ENCODE assay signal across 23 cellular contexts in genomic region chr12:42564540-42564939, GRCh38. TPM values are rescaled to one million over a fixed set of nuclear protein-coding genes. Genes with fewer than 3 reads are reported as not detected.
DNase-seq lines count a peak whose midpoint lies in the region; ATAC-seq and TF ChIP-seq lines count a peak whose summit lies in the region.
"Had no signal": no experiment of that assay in that cellular context is flagged by ENCODE, and none has a peak within 500 bp of the region (broad histone marks: within the 10 kb centered on the region; RNA-seq: fewer than 3 reads in every experiment).

No MANE protein-coding gene starts in this region.

- H3K9me3 ChIP-seq in cardiac muscle cell (ENCODE audit: low read depth) (no peaks in the 10 kb centered on the region), SJSA1 (replicated peaks) (no peaks in the 10 kb centered on the region)
- H3K9me3 ChIP-seq: mucosa of descending colon, neutrophil, right atrium auricular region, transverse colon had no signal

- no peaks in the 10 kb centered on the region for H3K27me3 Mint-ChIP-seq in stimulated activated memory B cell treated with anti-CD40 and anti-IgM and Interleukin-4, amounts not matched to agents 10 μg/mL and 1 μg/mL and 100 μg/mL, for 72 hours
- H3K27me3 Mint-ChIP-seq: activated CD8-positive, alpha-beta memory T cell treated with anti-CD3 and anti-CD28 coated beads, Interleukin-2, amount 10 ng/mL, durations not matched to agents 7 days and 5 days; activated naive CD8-positive, alpha-beta T cell treated with anti-CD3 and anti-CD28 coated beads, Interleukin-2, amount 50 U/mL, for 24 hours; activated T-helper 17 cell treated with anti-CD3 and anti-CD28 coated beads, Interleukin-2, amount 50 U/mL, for 72 hours had no signal

- no peak for ATAC-seq in stimulated activated memory B cell treated with anti-CD40 and anti-IgM and Interleukin-4, amounts not matched to agents 10 μg/mL and 1 μg/mL and 100 μg/mL, for 72 hours
- no peak for ATAC-seq in GM21576 (IDR thresholded peaks at IDR 0.05; ENCODE audit: unreplicated experiment)
- ATAC-seq: activated CD8-positive, alpha-beta memory T cell treated with anti-CD3 and anti-CD28 coated beads, Interleukin-2, amount 10 ng/mL, durations not matched to agents 7 days and 5 days; activated naive CD8-positive, alpha-beta T cell treated with anti-CD3 and anti-CD28 coated beads, Interleukin-2, amount 50 U/mL, for 24 hours; activated T-helper 17 cell treated with anti-CD3 and anti-CD28 coated beads, Interleukin-2, amount 50 U/mL, for 72 hours; CD8-positive, alpha-beta T cell; left lobe of liver; mucosa of descending colon; stimulated activated naive CD8-positive, alpha-beta T cell treated with anti-CD3 and anti-CD28 coated beads, Interleukin-15, Interleukin-2, amounts not matched to agents 100 U/mL and 50 U/mL, for 24 hours had no signal

- no peak overlapping the region for H3K4me3 Mint-ChIP-seq in stimulated activated memory B cell treated with anti-CD40 and anti-IgM and Interleukin-4, amounts not matched to agents 10 μg/mL and 1 μg/mL and 100 μg/mL, for 72 hours
- H3K4me3 Mint-ChIP-seq: activated CD8-positive, alpha-beta memory T cell treated with anti-CD3 and anti-CD28 coated beads, Interleukin-2, amount 10 ng/mL, durations not matched to agents 7 days and 5 days; activated naive CD8-positive, alpha-beta T cell treated with anti-CD3 and anti-CD28 coated beads, Interleukin-2, amount 50 U/mL, for 24 hours; activated T-helper 17 cell treated with anti-CD3 and anti-CD28 coated beads, Interleukin-2, amount 50 U/mL, for 72 hours; CD8-positive, alpha-beta T cell had no signal

- TF ChIP-seq CTCF in cardiac muscle cell (IDR thresholded peaks at IDR 0.05; ENCODE audit: low read depth, low read length) = no peak
- TF ChIP-seq CTCF in fibroblast of the aortic adventitia (IDR thresholded peaks at IDR 0.05; ENCODE audit: insufficient read depth, low read length) = no peak

- no peaks in the 10 kb centered on the region for H3K27me3 ChIP-seq in cardiac muscle cell
- H3K27me3 ChIP-seq in SJSA1 (replicated peaks) = no peaks in the 10 kb centered on the region
- H3K27me3 ChIP-seq: right atrium auricular region, transverse colon had no signal

- H3K4me1 Mint-ChIP-seq in stimulated activated memory B cell treated with anti-CD40 and anti-IgM and Interleukin-4, amounts not matched to agents 10 μg/mL and 1 μg/mL and 100 μg/mL, for 72 hours = peaks cover 7% of the 10 kb centered on the region
- H3K4me1 Mint-ChIP-seq: activated CD8-positive, alpha-beta memory T cell treated with anti-CD3 and anti-CD28 coated beads, Interleukin-2, amount 10 ng/mL, durations not matched to agents 7 days and 5 days; activated naive CD8-positive, alpha-beta T cell treated with anti-CD3 and anti-CD28 coated beads, Interleukin-2, amount 50 U/mL, for 24 hours; activated T-helper 17 cell treated with anti-CD3 and anti-CD28 coated beads, Interleukin-2, amount 50 U/mL, for 72 hours had no signal

- H3K4me3 ChIP-seq in cardiac muscle cell (no peak overlapping the region), SJSA1 (no peak overlapping the region), fibroblast of the aortic adventitia (ENCODE audit: low read depth, low read length) (no peak overlapping the region)
- H3K4me3 ChIP-seq: mucosa of descending colon, right atrium auricular region, transverse colon had no signal

- H3K27ac Mint-ChIP-seq in stimulated activated memory B cell treated with anti-CD40 and anti-IgM and Interleukin-4, amounts not matched to agents 10 μg/mL and 1 μg/mL and 100 μg/mL, for 72 hours = peak overlapping the region; percentile 33
- H3K27ac Mint-ChIP-seq: activated CD8-positive, alpha-beta memory T cell treated with anti-CD3 and anti-CD28 coated beads, Interleukin-2, amount 10 ng/mL, durations not matched to agents 7 days and 5 days; activated naive CD8-positive, alpha-beta T cell treated with anti-CD3 and anti-CD28 coated beads, Interleukin-2, amount 50 U/mL, for 24 hours; activated T-helper 17 cell treated with anti-CD3 and anti-CD28 coated beads, Interleukin-2, amount 50 U/mL, for 72 hours; CD8-positive, alpha-beta T cell had no signal

- H3K4me1 ChIP-seq in cardiac muscle cell (ENCODE audit: low read depth) (peaks cover 45% of the 10 kb centered on the region), SJSA1 (replicated peaks) (peaks cover 34% of the 10 kb centered on the region)
- H3K4me1 ChIP-seq: transverse colon had no signal

- DNase-seq in cardiac muscle cell (ENCODE audit: low read depth in 1 of 2, low spot score in 1 of 2) (no peak), cardiac septum (ENCODE audit: low spot score) (no peak), SJSA1 (ENCODE audit: low read depth in 1 of 2, low spot score in 2 of 2) (peak in 1 of 2 experiments; percentile 70), fibroblast of the aortic adventitia (ENCODE audit: low read depth) (peak; percentile 55), G401 (ENCODE audit: low spot score) (no peak), NCI-H226 (no peak)
- DNase-seq: activated CD8-positive, alpha-beta memory T cell treated with anti-CD3 and anti-CD28 coated beads, Interleukin-2, amount 10 ng/mL, durations not matched to agents 7 days and 5 days; activated naive CD8-positive, alpha-beta T cell treated with anti-CD3 and anti-CD28 coated beads, Interleukin-2, amount 50 U/mL, for 24 hours; CD8-positive, alpha-beta T cell; Kasumi-1; mucosa of descending colon; NCI-H1436; NCI-H2171 treated with DMSO at 0.1 percent for 48 hours; stimulated activated naive CD8-positive, alpha-beta T cell treated with anti-CD3 and anti-CD28 coated beads, Interleukin-15, Interleukin-2, amounts not matched to agents 100 U/mL and 50 U/mL, for 24 hours; T1000; transverse colon had no signal

- H3K36me3 Mint-ChIP-seq in stimulated activated memory B cell treated with anti-CD40 and anti-IgM and Interleukin-4, amounts not matched to agents 10 μg/mL and 1 μg/mL and 100 μg/mL, for 72 hours = no peaks in the 10 kb centered on the region
- H3K36me3 Mint-ChIP-seq: activated CD8-positive, alpha-beta memory T cell treated with anti-CD3 and anti-CD28 coated beads, Interleukin-2, amount 10 ng/mL, durations not matched to agents 7 days and 5 days; CD8-positive, alpha-beta T cell had no signal

- H3K36me3 ChIP-seq in cardiac muscle cell (peaks cover 7% of the 10 kb centered on the region), SJSA1 (no peaks in the 10 kb centered on the region)
- H3K36me3 ChIP-seq: neutrophil, right atrium auricular region, transverse colon had no signal

- in situ Hi-C loops in G401 (cut with HindIII; ENCODE audit: low sequenced_read_pairs) = no loop called here

- H3K9me3 Mint-ChIP-seq in stimulated activated memory B cell treated with anti-CD40 and anti-IgM and Interleukin-4, amounts not matched to agents 10 μg/mL and 1 μg/mL and 100 μg/mL, for 72 hours = no peaks in the 10 kb centered on the region
- H3K9me3 Mint-ChIP-seq: activated naive CD8-positive, alpha-beta T cell treated with anti-CD3 and anti-CD28 coated beads, Interleukin-2, amount 50 U/mL, for 24 hours; activated T-helper 17 cell treated with anti-CD3 and anti-CD28 coated beads, Interleukin-2, amount 50 U/mL, for 72 hours; CD8-positive, alpha-beta T cell had no signal

- intact Hi-C loops in cardiac septum (cut with DNase I) = loop anchor here (10.0 kb wide), 2 partner anchors 180 to 420 kb away; partner anchors contain the start of gene GXYLT1

- peak overlapping the region; percentile 72 for H3K27ac ChIP-seq in cardiac muscle cell
- peak overlapping the region; percentile 80 for H3K27ac ChIP-seq in SJSA1
- H3K27ac ChIP-seq: 22Rv1, neutrophil, right atrium auricular region, transverse colon had no signal

RNA-seq across cellular contexts. Expression of gene PRICKLE1, which starts 25.0 kb away (rescaled TPM):
- 58.8 and 71.4 TPM in 2 replicates for total RNA-seq in cardiac muscle cell
- 105 and 121 TPM in 2 replicates for polyA plus RNA-seq in cardiac muscle cell
- total RNA-seq in cardiac septum = 34.3 TPM
- 3.3 and 8.1 TPM in 2 replicates for total RNA-seq in SJSA1 (2014; rRNA removed; shearing (Covaris generic))
- 15.6 and 17.4 TPM in 2 replicates for total RNA-seq in fibroblast of the aortic adventitia (ENCODE audit: low replicate concordance)
- 7.4 and 17.9 TPM in 2 replicates for total RNA-seq in G401 (2014; rRNA removed; shearing (Covaris generic))
- total RNA-seq: activated T-helper 17 cell treated with anti-CD3 and anti-CD28 coated beads, Interleukin-2, amount 50 U/mL, for 72 hours had no signal
